ENCODE assay signal across 1 cellular context in the genomic region with DNA sequence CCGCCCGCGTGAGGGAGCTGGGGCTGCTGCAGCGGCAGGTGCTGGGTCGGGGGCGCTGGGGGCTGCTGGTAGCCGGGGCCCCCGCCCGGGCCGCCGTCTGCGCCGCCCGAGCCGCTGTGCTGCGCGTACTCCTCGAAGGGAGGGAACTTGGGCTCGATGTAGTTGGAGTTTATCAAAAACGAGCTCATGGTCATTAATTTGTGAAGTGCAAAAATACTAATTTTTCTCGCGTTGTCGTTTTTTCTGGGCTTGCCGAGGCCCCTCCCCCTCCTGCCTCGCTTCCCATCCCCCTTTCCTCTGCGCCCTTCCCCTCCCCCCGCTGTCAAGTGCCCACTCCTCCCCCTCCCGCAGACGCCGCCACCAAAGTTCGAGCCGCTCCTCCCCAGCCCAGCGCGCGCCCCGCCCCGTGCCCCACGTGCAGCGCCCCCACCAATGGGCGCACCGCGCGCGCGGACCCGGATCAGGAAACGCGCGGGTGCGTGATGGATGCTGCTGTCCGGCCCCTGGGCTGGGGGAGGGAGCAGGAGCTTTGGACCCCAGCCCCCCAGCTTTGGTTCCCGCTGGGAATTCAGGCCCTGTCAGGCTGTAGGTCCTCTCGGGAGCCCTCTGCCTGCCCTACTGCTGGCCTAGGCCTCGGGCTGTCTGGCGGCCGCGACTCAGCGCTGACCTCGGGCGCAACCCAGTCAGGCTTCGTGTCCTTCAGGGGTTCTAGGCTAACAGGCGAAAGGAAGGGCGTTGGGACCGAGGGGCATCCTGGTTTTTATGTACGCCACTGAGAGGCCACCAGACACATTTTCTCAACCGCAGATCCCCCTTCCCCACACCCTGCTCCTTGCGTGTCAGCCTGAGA.
TF ChIP-seq lines count a peak whose summit lies in the region.

Gene HOXA4 (minus strand): TSS at position 218 of the 850 bp plus-strand sequence. CDS start 24 bp downstream, at position 194.

TF ChIP-seq in HepG2, 621 proteins besides CTCF, POLR2A, EP300 and RAD21 (continued from another document and continues in another):
- TF ChIP-seq ZNF232 (CRISPR knock-in tag; IDR thresholded peaks at IDR 0.05; ENCODE audit: borderline replicate concordance): no peak
- no peak for TF ChIP-seq PTBP1 (IDR thresholded peaks at IDR 0.05; ENCODE audit: low read depth, low read length, poor library complexity, severe bottlenecking)
- TF ChIP-seq ELK4 (CRISPR knock-in tag; IDR thresholded peaks at IDR 0.05; ENCODE audit: borderline replicate concordance): no peak
- no peak for TF ChIP-seq NFE2 (CRISPR knock-in tag; IDR thresholded peaks at IDR 0.05)
- peak; percentile 87 for TF ChIP-seq BORCS8-MEF2B (CRISPR knock-in tag; IDR thresholded peaks at IDR 0.05)
- TF ChIP-seq ZSCAN9 (CRISPR knock-in tag; IDR thresholded peaks at IDR 0.05; ENCODE audit: borderline replicate concordance): no peak
- TF ChIP-seq SKIL (CRISPR knock-in tag; IDR thresholded peaks at IDR 0.05; ENCODE audit: borderline replicate concordance): peak; percentile 72
- TF ChIP-seq ZNF605 (CRISPR knock-in tag; IDR thresholded peaks at IDR 0.05): peak; percentile 69; the same call in 1 of the 2 replicates
- no peak for TF ChIP-seq MTA3 (CRISPR knock-in tag; IDR thresholded peaks at IDR 0.05)
- no peak for TF ChIP-seq CEBPB (IDR thresholded peaks at IDR 0.05; ENCODE audit: borderline replicate concordance, low read depth, low read length)
- TF ChIP-seq, protein P1, sequence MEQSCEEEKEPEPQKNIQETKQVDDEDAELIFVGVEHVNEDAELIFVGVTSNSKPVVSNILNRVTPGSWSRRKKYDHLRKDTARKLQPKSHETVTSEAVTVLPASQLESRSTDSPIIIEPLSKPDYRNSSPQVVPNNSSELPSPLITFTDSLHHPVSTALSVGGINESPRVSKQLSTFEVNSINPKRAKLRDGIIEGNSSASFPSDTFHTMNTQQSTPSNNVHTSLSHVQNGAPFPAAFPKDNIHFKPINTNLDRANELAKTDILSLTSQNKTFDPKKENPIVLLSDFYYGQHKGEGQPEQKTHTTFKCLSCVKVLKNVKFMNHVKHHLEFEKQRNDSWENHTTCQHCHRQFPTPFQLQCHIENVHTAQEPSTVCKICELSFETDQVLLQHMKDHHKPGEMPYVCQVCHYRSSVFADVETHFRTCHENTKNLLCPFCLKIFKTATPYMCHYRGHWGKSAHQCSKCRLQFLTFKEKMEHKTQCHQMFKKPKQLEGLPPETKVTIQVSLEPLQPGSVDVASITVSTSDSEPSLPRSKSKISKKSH (CRISPR knock-in tag; IDR thresholded peaks at IDR 0.05; ENCODE audit: borderline replicate concordance): peak; percentile 90
- no peak for TF ChIP-seq ZKSCAN5 (CRISPR knock-in tag; IDR thresholded peaks at IDR 0.05)
- TF ChIP-seq ZNF3 (CRISPR knock-in tag; IDR thresholded peaks at IDR 0.05): no peak
- no peak for TF ChIP-seq ZNF749 (CRISPR knock-in tag; IDR thresholded peaks at IDR 0.05; ENCODE audit: borderline replicate concordance)
- no peak for TF ChIP-seq MIER2 (CRISPR knock-in tag; IDR thresholded peaks at IDR 0.05)
- TF ChIP-seq PAF1 (CRISPR knock-in tag; IDR thresholded peaks at IDR 0.05): no peak
- TF ChIP-seq ZFP37 (CRISPR knock-in tag; IDR thresholded peaks at IDR 0.05; ENCODE audit: borderline replicate concordance): peak; percentile 52; the same call in 1 of the 2 replicates
- TF ChIP-seq, protein P2, sequence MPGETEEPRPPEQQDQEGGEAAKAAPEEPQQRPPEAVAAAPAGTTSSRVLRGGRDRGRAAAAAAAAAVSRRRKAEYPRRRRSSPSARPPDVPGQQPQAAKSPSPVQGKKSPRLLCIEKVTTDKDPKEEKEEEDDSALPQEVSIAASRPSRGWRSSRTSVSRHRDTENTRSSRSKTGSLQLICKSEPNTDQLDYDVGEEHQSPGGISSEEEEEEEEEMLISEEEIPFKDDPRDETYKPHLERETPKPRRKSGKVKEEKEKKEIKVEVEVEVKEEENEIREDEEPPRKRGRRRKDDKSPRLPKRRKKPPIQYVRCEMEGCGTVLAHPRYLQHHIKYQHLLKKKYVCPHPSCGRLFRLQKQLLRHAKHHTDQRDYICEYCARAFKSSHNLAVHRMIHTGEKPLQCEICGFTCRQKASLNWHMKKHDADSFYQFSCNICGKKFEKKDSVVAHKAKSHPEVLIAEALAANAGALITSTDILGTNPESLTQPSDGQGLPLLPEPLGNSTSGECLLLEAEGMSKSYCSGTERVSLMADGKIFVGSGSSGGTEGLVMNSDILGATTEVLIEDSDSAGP (CRISPR knock-in tag; IDR thresholded peaks at IDR 0.05; ENCODE audit: borderline replicate concordance): peak; percentile 64; the same call in 1 of the 2 replicates
- TF ChIP-seq ZNF776 (CRISPR knock-in tag; IDR thresholded peaks at IDR 0.05): peak; percentile 65; the same call in 1 of the 2 replicates
- TF ChIP-seq ZMYM3 (CRISPR knock-in tag; IDR thresholded peaks at IDR 0.05): no peak
- TF ChIP-seq DNMT1 (CRISPR knock-in tag; IDR thresholded peaks at IDR 0.05): no peak
- TF ChIP-seq ZNF264 (CRISPR knock-in tag; IDR thresholded peaks at IDR 0.05): no peak
- no peak for TF ChIP-seq ZNF280D (CRISPR knock-in tag; IDR thresholded peaks at IDR 0.05)
- no peak for TF ChIP-seq ZFP36 (IDR thresholded peaks at IDR 0.05; ENCODE audit: borderline replicate concordance, low read depth, low read length, partially characterized antibody)
- no peak for TF ChIP-seq CENPT (CRISPR knock-in tag; IDR thresholded peaks at IDR 0.05; ENCODE audit: low read depth)
- peak; percentile 73 for TF ChIP-seq ZHX1 (CRISPR knock-in tag; IDR thresholded peaks at IDR 0.05; ENCODE audit: low read depth)
- TF ChIP-seq ZNF598 (CRISPR knock-in tag; IDR thresholded peaks at IDR 0.05; ENCODE audit: borderline replicate concordance): peak; percentile 75; the same call in 1 of the 2 replicates
- TF ChIP-seq, protein P3, sequence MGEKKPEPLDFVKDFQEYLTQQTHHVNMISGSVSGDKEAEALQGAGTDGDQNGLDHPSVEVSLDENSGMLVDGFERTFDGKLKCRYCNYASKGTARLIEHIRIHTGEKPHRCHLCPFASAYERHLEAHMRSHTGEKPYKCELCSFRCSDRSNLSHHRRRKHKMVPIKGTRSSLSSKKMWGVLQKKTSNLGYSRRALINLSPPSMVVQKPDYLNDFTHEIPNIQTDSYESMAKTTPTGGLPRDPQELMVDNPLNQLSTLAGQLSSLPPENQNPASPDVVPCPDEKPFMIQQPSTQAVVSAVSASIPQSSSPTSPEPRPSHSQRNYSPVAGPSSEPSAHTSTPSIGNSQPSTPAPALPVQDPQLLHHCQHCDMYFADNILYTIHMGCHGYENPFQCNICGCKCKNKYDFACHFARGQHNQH (CRISPR knock-in tag; IDR thresholded peaks at IDR 0.05): no peak
- TF ChIP-seq ZSCAN29 (CRISPR knock-in tag; conservative IDR thresholded peaks at IDR 0.05): no peak
- TF ChIP-seq TBX3 (IDR thresholded peaks at IDR 0.05; ENCODE audit: borderline replicate concordance): no peak
- peak; percentile 61 for TF ChIP-seq RXRB (CRISPR knock-in tag; IDR thresholded peaks at IDR 0.05; ENCODE audit: borderline replicate concordance)
- TF ChIP-seq CEBPG (CRISPR knock-in tag; IDR thresholded peaks at IDR 0.05): no peak
- TF ChIP-seq, protein P4, sequence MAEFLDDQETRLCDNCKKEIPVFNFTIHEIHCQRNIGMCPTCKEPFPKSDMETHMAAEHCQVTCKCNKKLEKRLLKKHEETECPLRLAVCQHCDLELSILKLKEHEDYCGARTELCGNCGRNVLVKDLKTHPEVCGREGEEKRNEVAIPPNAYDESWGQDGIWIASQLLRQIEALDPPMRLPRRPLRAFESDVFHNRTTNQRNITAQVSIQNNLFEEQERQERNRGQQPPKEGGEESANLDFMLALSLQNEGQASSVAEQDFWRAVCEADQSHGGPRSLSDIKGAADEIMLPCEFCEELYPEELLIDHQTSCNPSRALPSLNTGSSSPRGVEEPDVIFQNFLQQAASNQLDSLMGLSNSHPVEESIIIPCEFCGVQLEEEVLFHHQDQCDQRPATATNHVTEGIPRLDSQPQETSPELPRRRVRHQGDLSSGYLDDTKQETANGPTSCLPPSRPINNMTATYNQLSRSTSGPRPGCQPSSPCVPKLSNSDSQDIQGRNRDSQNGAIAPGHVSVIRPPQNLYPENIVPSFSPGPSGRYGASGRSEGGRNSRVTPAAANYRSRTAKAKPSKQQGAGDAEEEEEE (CRISPR knock-in tag; IDR thresholded peaks at IDR 0.05; ENCODE audit: borderline replicate concordance): no peak
- TF ChIP-seq, protein P5, sequence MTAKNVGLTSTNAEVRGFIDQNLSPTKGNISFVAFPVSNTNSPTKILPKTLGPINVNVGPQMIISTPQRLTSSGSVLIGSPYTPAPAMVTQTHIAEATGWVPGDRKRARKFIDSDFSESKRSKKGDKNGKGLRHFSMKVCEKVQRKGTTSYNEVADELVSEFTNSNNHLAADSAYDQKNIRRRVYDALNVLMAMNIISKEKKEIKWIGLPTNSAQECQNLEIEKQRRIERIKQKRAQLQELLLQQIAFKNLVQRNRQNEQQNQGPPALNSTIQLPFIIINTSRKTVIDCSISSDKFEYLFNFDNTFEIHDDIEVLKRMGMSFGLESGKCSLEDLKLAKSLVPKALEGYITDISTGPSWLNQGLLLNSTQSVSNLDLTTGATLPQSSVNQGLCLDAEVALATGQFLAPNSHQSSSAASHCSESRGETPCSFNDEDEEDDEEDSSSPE (CRISPR knock-in tag; IDR thresholded peaks at IDR 0.05): peak; percentile 91
- TF ChIP-seq MAF1 (CRISPR knock-in tag; IDR thresholded peaks at IDR 0.05; ENCODE audit: borderline replicate concordance): no peak
- no peak for TF ChIP-seq ZSCAN22 (CRISPR knock-in tag; IDR thresholded peaks at IDR 0.05)
- no peak for TF ChIP-seq JARID2 (CRISPR knock-in tag; IDR thresholded peaks at IDR 0.05; ENCODE audit: insufficient replicate concordance)
